Comparison of ENCODE assay signal across 13 cellular contexts in the genomic region with DNA sequence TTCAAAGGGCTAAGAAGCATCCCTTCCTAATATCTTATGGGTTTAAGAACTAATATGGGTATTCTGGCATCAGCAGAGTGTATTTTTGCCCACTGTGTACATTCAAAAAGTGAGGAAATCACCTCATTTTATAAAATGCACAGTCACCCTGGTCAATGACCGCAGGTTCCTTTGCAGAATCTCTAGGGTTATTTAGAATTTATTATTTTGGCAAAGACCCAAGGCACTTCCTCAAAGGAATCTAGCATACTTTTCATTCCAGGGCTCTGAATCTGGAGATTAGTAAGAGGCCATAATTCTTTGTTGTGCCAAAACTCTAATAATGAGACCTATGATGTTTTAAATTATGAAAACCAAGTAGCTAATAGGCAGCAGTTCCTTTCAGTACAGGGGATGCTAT. TPM values are rescaled to one million over a fixed set of nuclear protein-coding genes. Genes with fewer than 3 reads are reported as not detected.
A peak's percentile ranks its signal among the peaks of the same experiment; 100 is the strongest.
DNase-seq lines count a peak whose midpoint lies in the region; ATAC-seq and TF ChIP-seq lines count a peak whose summit lies in the region.
"Had no signal": no experiment of that assay in that cellular context is flagged by ENCODE, and none has a peak within 500 bp of the region (broad histone marks: within the 10 kb centered on the region; RNA-seq: fewer than 3 reads in every experiment).

No MANE protein-coding gene starts in this region.

- BruUV-seq in PC-3 (replicated peaks; lab: Mats Ljungman, UMichigan): no TSS peak

- H3K4me3 ChIP-seq in PC-3 (ENCODE audit: low read length): no peak overlapping the region
- H3K4me3 ChIP-seq in epithelial cell of proximal tubule (ENCODE audit: low read depth, low read length): no peak overlapping the region
- H3K4me3 ChIP-seq: K562 had no signal

- H3K4me1 ChIP-seq in PC-3 (ENCODE audit: insufficient read depth, low read length): peaks cover 13% of the 10 kb centered on the region
- H3K4me1 ChIP-seq: Caco-2 had no signal

- no peaks in the 10 kb centered on the region for H3K27me3 ChIP-seq in PC-3 (ENCODE audit: low read length)

- in situ Hi-C loops in Caki2 (cut with HindIII; ENCODE audit: low pct_unique_long_range_greater_than_20kb, low sequenced_read_pairs): no loop called here

- no peaks in the 10 kb centered on the region for H3K36me3 Mint-ChIP-seq in effector memory CD8-positive, alpha-beta T cell (ENCODE audit: insufficient read depth)

- no peaks in the 10 kb centered on the region for H4K20me1 ChIP-seq in PC-3 (ENCODE audit: low read length)

- H3K4me1 Mint-ChIP-seq in effector memory CD8-positive, alpha-beta T cell (ENCODE audit: low read depth in 2 of 2): no peaks in the 10 kb centered on the region
- H3K4me1 Mint-ChIP-seq: nephron progenitor cell had no signal

- H3K4me2 ChIP-seq in PC-3 (ENCODE audit: low read length): peak overlapping the region; percentile 56

- H3K27me3 Mint-ChIP-seq in effector memory CD8-positive, alpha-beta T cell: no peaks in the 10 kb centered on the region

- H3K36me3 ChIP-seq in PC-3 (ENCODE audit: low read depth, low read length): no peaks in the 10 kb centered on the region

- CTCF ChIA-PET in PC-3 (lab: Charles Lee): no interaction called here

- H3K27ac Mint-ChIP-seq in effector memory CD8-positive, alpha-beta T cell: no peak overlapping the region
- H3K27ac Mint-ChIP-seq: H9 had no signal

- H3K9ac ChIP-seq in PC-3 (ENCODE audit: low read length): no peak overlapping the region

- no peak for TF ChIP-seq CTCF in PC-3 (conservative IDR thresholded peaks at IDR 0.05; ENCODE audit: low read depth, low read length)
- no peak for TF ChIP-seq CTCF in epithelial cell of proximal tubule (conservative IDR thresholded peaks at IDR 0.05; ENCODE audit: low read depth, low read length)
- no peak for TF ChIP-seq CTCF in omental fat pad (IDR thresholded peaks at IDR 0.05)

- no peak overlapping the region for H3K4me3 Mint-ChIP-seq in effector memory CD8-positive, alpha-beta T cell
- H3K4me3 Mint-ChIP-seq: H9, nephron progenitor cell had no signal

- no peaks in the 10 kb centered on the region for H3K9me3 ChIP-seq in PC-3 (ENCODE audit: low read length)
- H3K9me3 ChIP-seq: Caco-2 had no signal

- DNase-seq in Caki2 (ENCODE audit: low read depth) (peak; percentile 44), PC-3 (peak; percentile 96), epithelial cell of proximal tubule (ENCODE audit: low read depth) (peak; percentile 46), omental fat pad (ENCODE audit: low spot score) (no peak), activated T-cell treated with anti-CD3 and anti-CD28 coated beads for 4 hours (no peak), NCI-H1417 (lab: John Stamatoyannopoulos, UW) (no peak)
- no peak for DNase-seq in effector memory CD8-positive, alpha-beta T cell
- no peak for DNase-seq in activated naive CD4-positive, alpha-beta T cell treated with anti-CD3 and anti-CD28 coated beads, Interleukin-2, amount 50 U/mL, for 16 hours
- DNase-seq: Caco-2, H9, NCI-H2081 treated with DMSO at 0.1 percent for 48 hours, nephron progenitor cell had no signal

- H3K79me2 ChIP-seq in PC-3 (ENCODE audit: low read length): no peaks in the 10 kb centered on the region

- H3K9me2 ChIP-seq in PC-3 (replicated peaks; ENCODE audit: low read length): no peaks in the 10 kb centered on the region

- H3F3A ChIP-seq in PC-3 (ENCODE audit: low read length, unreplicated experiment): peaks cover 3% of the 10 kb centered on the region

- H2AFZ ChIP-seq in PC-3 (ENCODE audit: low read length): peak overlapping the region; percentile 37; the same call in 1 of the 2 replicates

- H3K9me3 Mint-ChIP-seq in effector memory CD8-positive, alpha-beta T cell: peaks cover 7 to 17% of the 10 kb centered on the region in 2 donors
- H3K9me3 Mint-ChIP-seq: H9, nephron progenitor cell had no signal

- intact Hi-C loops in PC-3 (cut with micrococcal nuclease): no loop called here

- POLR2A ChIA-PET in PC-3 (lab: Charles Lee; ENCODE audit: unreplicated experiment): no interaction called here

- H3K27ac ChIP-seq in PC-3 (ENCODE audit: low read length): peak overlapping the region; percentile 55

- peak; percentile 89 for ATAC-seq in PC-3
- ATAC-seq in omental fat pad (ENCODE audit: low FRiP score): peak; percentile 68
- ATAC-seq in effector memory CD8-positive, alpha-beta T cell (replicated peaks): no peak
- ATAC-seq: K562 had no signal

RNA-seq across cellular contexts. Expression of gene CDH2, which starts 27.2 kb away (rescaled TPM):
- 82.4 and 83.5 TPM in 2 replicates for total RNA-seq in Caki2 (2014; rRNA removed; shearing (Covaris generic); ENCODE audit: low replicate concordance)
- total RNA-seq in PC-3 (2014; rRNA removed) (34.0 and 39.2 TPM in 2 replicates), epithelial cell of proximal tubule (74.5 and 78.2 TPM in 2 replicates), omental fat pad (1 to 10 TPM in 2 of 4 donors, under 1 TPM in 2; 0.50 to 2.0 (median 1.4) TPM)

Comparison
In these comparisons a context has a peak if more than half of its experiments do, and no peak if none do; other contexts are left out.
1. DNase-seq: peak in Caki2 (single experiment), PC-3 (single experiment) and epithelial cell of proximal tubule (single experiment); none in omental fat pad (single experiment), activated T-cell treated with anti-CD3 and anti-CD28 coated beads for 4 hours (single experiment), effector memory CD8-positive, alpha-beta T cell (0 of 3), activated naive CD4-positive, alpha-beta T cell treated with anti-CD3 and anti-CD28 coated beads, Interleukin-2, amount 50 U/mL, for 16 hours (single experiment) and NCI-H1417 (0 of 3).
2. RNA of gene CDH2, which starts 27.2 kb away (total RNA-seq): 82.4 to 83.5 TPM in Caki2, 74.5 to 78.2 TPM in epithelial cell of proximal tubule and 34.0 to 39.2 TPM in PC-3; 0.50 to 2.0 TPM in omental fat pad; every median in the first group is over 10 times any median in the second.